In the genomic region with DNA sequence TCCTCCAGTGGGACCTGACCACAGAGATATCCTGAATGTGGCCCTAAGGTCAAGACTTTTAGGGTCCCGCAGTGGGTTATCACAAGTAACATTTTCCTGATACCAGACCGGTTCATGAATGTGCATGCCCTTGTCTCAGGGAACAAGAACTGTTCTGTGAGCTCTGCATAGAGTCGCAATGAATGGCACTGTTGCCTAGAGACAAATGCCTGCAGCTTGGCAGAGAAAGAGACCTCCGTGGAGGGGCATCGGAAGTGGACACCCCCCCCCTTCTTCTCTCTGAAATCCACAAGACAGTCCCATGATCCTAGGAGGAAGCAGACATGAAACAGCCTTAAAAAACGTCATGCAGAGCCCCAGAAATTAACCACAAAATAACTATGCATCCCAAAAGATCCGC, we compare ENCODE assay signal across 18 cellular contexts.
DNase-seq lines count a peak whose midpoint lies in the region; TF ChIP-seq lines count a peak whose summit lies in the region.
"Had no signal": no experiment of that assay in that cellular context is flagged by ENCODE, and none has a peak within 500 bp of the region (broad histone marks: within the 10 kb centered on the region; RNA-seq: fewer than 3 reads in every experiment).

No MANE protein-coding gene starts in this region.

- no peak overlapping the region for H3K27ac Mint-ChIP-seq in activated T-helper 2 cell treated with anti-CD3 and anti-CD28 coated beads, Interferon-gamma antibody, Interleukin-2, Interleukin-4, amounts not matched to agents 10 μg/mL and 5 μg/mL and 100 μg/mL, durations not matched to agents 14 hours and 24 hours and 36 hours
- H3K27ac Mint-ChIP-seq: CD4-positive, alpha-beta memory T cell had no signal

- H3K36me3 Mint-ChIP-seq in activated T-helper 2 cell treated with anti-CD3 and anti-CD28 coated beads, Interferon-gamma antibody, Interleukin-2, Interleukin-4, amounts not matched to agents 10 μg/mL and 5 μg/mL and 100 μg/mL, durations not matched to agents 14 hours and 24 hours and 36 hours (ENCODE audit: low read depth): no peaks in the 10 kb centered on the region
- H3K36me3 Mint-ChIP-seq: CD4-positive, alpha-beta memory T cell had no signal

- no peak overlapping the region for H3K4me3 ChIP-seq in coronary artery
- H3K4me3 ChIP-seq: A549, GM23248 had no signal

- no peaks in the 10 kb centered on the region for H3K4me1 Mint-ChIP-seq in activated T-helper 2 cell treated with anti-CD3 and anti-CD28 coated beads, Interferon-gamma antibody, Interleukin-2, Interleukin-4, amounts not matched to agents 10 μg/mL and 5 μg/mL and 100 μg/mL, durations not matched to agents 14 hours and 24 hours and 36 hours (ENCODE audit: low read depth)
- H3K4me1 Mint-ChIP-seq: CD4-positive, alpha-beta memory T cell had no signal

- DNase-seq in epidermal melanocyte (ENCODE audit: insufficient read length, low spot score) (peak; percentile 33), hypothalamus (lab: John Stamatoyannopoulos, UW) (peak in 26 of 51 donors; percentile 0 to 51 (median 7)), pons (ENCODE audit: low spot score) (peak; percentile 83), COLO668 (lab: John Stamatoyannopoulos, UW; ENCODE audit: unreplicated experiment) (no peak), NCI-H2029 treated with DMSO at 0.1 percent for 48 hours (lab: John Stamatoyannopoulos, UW) (no peak), coronary artery (ENCODE audit: low spot score) (no peak)
- DNase-seq in activated T-helper 2 cell treated with anti-CD3 and anti-CD28 coated beads, Interferon-gamma antibody, Interleukin-2, Interleukin-4, amounts not matched to agents 10 μg/mL and 5 μg/mL and 100 μg/mL, durations not matched to agents 14 hours and 24 hours and 36 hours (ENCODE audit: low spot score): no peak
- DNase-seq: 8988T; ACHN; AML-193; Caco-2; CD4-positive, alpha-beta memory T cell; DMS153; DND-41; H7; HCEC 1CT had no signal

- no peak overlapping the region for H3K4me3 Mint-ChIP-seq in activated T-helper 2 cell treated with anti-CD3 and anti-CD28 coated beads, Interferon-gamma antibody, Interleukin-2, Interleukin-4, amounts not matched to agents 10 μg/mL and 5 μg/mL and 100 μg/mL, durations not matched to agents 14 hours and 24 hours and 36 hours (ENCODE audit: low read depth)
- H3K4me3 Mint-ChIP-seq: CD4-positive, alpha-beta memory T cell had no signal

- no peaks in the 10 kb centered on the region for H3K9me3 Mint-ChIP-seq in activated T-helper 2 cell treated with anti-CD3 and anti-CD28 coated beads, Interferon-gamma antibody, Interleukin-2, Interleukin-4, amounts not matched to agents 10 μg/mL and 5 μg/mL and 100 μg/mL, durations not matched to agents 14 hours and 24 hours and 36 hours
- H3K9me3 Mint-ChIP-seq: CD4-positive, alpha-beta memory T cell had no signal

- no peak for TF ChIP-seq CTCF in coronary artery (IDR thresholded peaks at IDR 0.05)

- H3K27me3 Mint-ChIP-seq in activated T-helper 2 cell treated with anti-CD3 and anti-CD28 coated beads, Interferon-gamma antibody, Interleukin-2, Interleukin-4, amounts not matched to agents 10 μg/mL and 5 μg/mL and 100 μg/mL, durations not matched to agents 14 hours and 24 hours and 36 hours (ENCODE audit: low read depth): no peaks in the 10 kb centered on the region
- H3K27me3 Mint-ChIP-seq: CD4-positive, alpha-beta memory T cell had no signal

- intact Hi-C loops in activated T-helper 2 cell treated with anti-CD3 and anti-CD28 coated beads, Interferon-gamma antibody, Interleukin-2, Interleukin-4, amounts not matched to agents 10 μg/mL and 5 μg/mL and 100 μg/mL, durations not matched to agents 14 hours and 24 hours and 36 hours (cut with micrococcal nuclease): no loop called here

- H3K27ac ChIP-seq in coronary artery: no peak overlapping the region
- H3K27ac ChIP-seq: A549, GM23248 had no signal

Comparison
In these comparisons a context has a peak if more than half of its experiments do, and no peak if none do; other contexts are left out.
1. DNase-seq: peak in epidermal melanocyte (single experiment), hypothalamus (26 of 51) and pons (single experiment); none in COLO668 (single experiment), activated T-helper 2 cell treated with anti-CD3 and anti-CD28 coated beads, Interferon-gamma antibody, Interleukin-2, Interleukin-4, amounts not matched to agents 10 μg/mL and 5 μg/mL and 100 μg/mL, durations not matched to agents 14 hours and 24 hours and 36 hours (single experiment), NCI-H2029 treated with DMSO at 0.1 percent for 48 hours (single experiment) and coronary artery (single experiment).